17 cellular contexts compared by ENCODE assay signal in genomic region chr1:112711041-112711440, GRCh38. TPM values are rescaled to one million over a fixed set of nuclear protein-coding genes. Genes with fewer than 3 reads are reported as not detected.
DNase-seq lines count a peak whose midpoint lies in the region; ATAC-seq, FAIRE-seq and TF ChIP-seq lines count a peak whose summit lies in the region.
"Had no signal": no experiment of that assay in that cellular context is flagged by ENCODE, and none has a peak within 500 bp of the region (broad histone marks: within the 10 kb centered on the region; RNA-seq: fewer than 3 reads in every experiment).

No MANE protein-coding gene starts in this region.

- H3K9ac ChIP-seq in K562 (ENCODE audit: insufficient read depth in 1 of 2, low read depth in 2 of 2, low read length in 2 of 2): peak overlapping the region in 1 of 2 experiments; percentile 24; a peak in 1 of 4 replicates

- no peaks in the 10 kb centered on the region for H3K9me3 ChIP-seq in K562 (replicated peaks; ENCODE audit: control insufficient read depth, insufficient read depth, low read depth, low read length)

- TF ChIP-seq RAD21 in K562 (CRISPR knock-in tag; conservative IDR thresholded peaks at IDR 0.05 in 1 of 2, IDR thresholded peaks at IDR 0.05 in 1 of 2): no peak

- CTCF ChIA-PET in K562 (lab: Yijun Ruan, JAX; ENCODE audit: low intra/inter-chr PET ratio): no interaction called here

- no TSS peak for BruUV-seq in K562 (replicated peaks; lab: Mats Ljungman, UMichigan)

- H3K4me3 Mint-ChIP-seq in neural crest cell: peak overlapping the region; percentile 26

- intact Hi-C loops in K562 (cut with micrococcal nuclease): loop anchor here (10.0 kb wide), 1 partner anchor 434 kb away; no protein-coding TSS in a partner anchor

- H3K9me1 ChIP-seq in K562 (ENCODE audit: control insufficient read depth, insufficient read depth, low read length): no peaks in the 10 kb centered on the region

- H3K36me3 Mint-ChIP-seq in neural crest cell (ENCODE audit: low read depth): no peaks in the 10 kb centered on the region
- H3K36me3 Mint-ChIP-seq: CD14-positive monocyte had no signal

- ATAC-seq in K562: no peak

- DNase-seq in NCI-H524 (lab: John Stamatoyannopoulos, UW) (peak; percentile 15 to 18), NCI-H524 treated with DMSO at 0.1 percent for 48 hours (lab: John Stamatoyannopoulos, UW) (no peak), COLO668 (lab: John Stamatoyannopoulos, UW; ENCODE audit: unreplicated experiment) (peak; percentile 17), K562 (ENCODE audit: extremely low read depth in 1 of 4, low spot score in 3 of 4) (no peak), neural crest cell (ENCODE audit: low read depth, low spot score) (no peak), kidney glomerular epithelial cell (lab: John Stamatoyannopoulos, UW) (no peak), GM13976 (ENCODE audit: low spot score) (no peak)
- DNase-seq: COR-L47, DMS53, HCEC 1CT, NCI-H1436 treated with DMSO at 0.1 percent for 48 hours, NCI-H2081 treated with DMSO at 0.1 percent for 48 hours, NCI-H774, Right ventricle myocardium superior had no signal

- H4K20me1 ChIP-seq in K562 (replicated peaks; ENCODE audit: control insufficient read depth, insufficient read depth, low read length): no peaks in the 10 kb centered on the region

- H3K27ac Mint-ChIP-seq in neural crest cell (ENCODE audit: unreplicated experiment): no peak overlapping the region

- H3K27me3 ChIP-seq in K562 (ENCODE audit: control insufficient read depth in 2 of 2, insufficient read depth in 2 of 2, low read length in 2 of 2): no peaks in the 10 kb centered on the region

- H3K4me3 ChIP-seq in K562: no peak overlapping the region
- H3K4me3 ChIP-seq: SK-N-MC had no signal

- H3K79me2 ChIP-seq in K562 (ENCODE audit: control insufficient read depth, insufficient read depth, low read length): peaks cover 9% of the 10 kb centered on the region

- H3K4me1 ChIP-seq in K562 (replicated peaks in 1 of 2; ENCODE audit: control insufficient read depth in 2 of 2, insufficient read depth in 2 of 2, low read length in 2 of 2): peaks cover 24 to 39% of the 10 kb centered on the region in 2 experiments; a peak in 4 of 5 replicates

- WGBS in K562 (ENCODE audit: insufficient coverage, low coverage, missing lambda C conversion rate): 39% methylated on average over 7 of the region's 7 CpGs

- H3K36me3 ChIP-seq in K562 (ENCODE audit: control insufficient read depth, insufficient read depth, low read length): no peaks in the 10 kb centered on the region

- no peak overlapping the region for H2AFZ ChIP-seq in K562 (ENCODE audit: low read depth, low read length)

- peaks cover 59% of the 10 kb centered on the region for H3K27me3 Mint-ChIP-seq in neural crest cell (ENCODE audit: low read depth)

- TF ChIP-seq CTCF in K562 (IDR thresholded peaks at IDR 0.05 in 2 of 3, conservative IDR thresholded peaks at IDR 0.05 in 1 of 3; ENCODE audit: insufficient read depth in 2 of 3, low read depth in 1 of 3, low read length in 3 of 3) (no peak), neural crest cell (conservative IDR thresholded peaks at IDR 0.05) (no peak), GM13976 (IDR thresholded peaks at IDR 0.05; ENCODE audit: borderline replicate concordance, control extremely low read depth, extremely low read depth, insufficient read depth, missing control alignments) (no peak)

- no peak for TF ChIP-seq EP300 in K562 (IDR thresholded peaks at IDR 0.05; ENCODE audit: low read length)

- no peak for FAIRE-seq in K562 (lab: Jason Lieb, UNC)
- FAIRE-seq: RCC 7860 had no signal

- no peaks in the 10 kb centered on the region for H3K9me3 Mint-ChIP-seq in neural crest cell

- no peak overlapping the region for H3K4me2 ChIP-seq in K562 (ENCODE audit: insufficient read depth, low read length)

- in situ Hi-C loops in K562 (cut with MboI): no loop called here
- in situ Hi-C loops in GM13976 (cut with MboI; ENCODE audit: low sequenced_read_pairs, unreplicated experiment): loop anchor here (25.0 kb wide), 1 partner anchor 326 kb away; no protein-coding TSS in a partner anchor

- TF ChIP-seq POLR2A in K562 (conservative IDR thresholded peaks at IDR 0.05): no peak

- peaks cover 27% of the 10 kb centered on the region for H3K4me1 Mint-ChIP-seq in neural crest cell

- no peak overlapping the region for H3K27ac ChIP-seq in K562 (ENCODE audit: extremely low read depth, low read depth, low read length)
- H3K27ac ChIP-seq: SK-N-MC had no signal

- POLR2A ChIA-PET in K562 (lab: Yijun Ruan, JAX): interaction anchor here (0.6 to 0.9 kb wide), 3 partner anchors 11 to 1326 kb away, joined by 3 read pairs; no protein-coding TSS in a partner anchor

TF ChIP-seq in K562, 482 proteins besides CTCF, POLR2A, EP300 and RAD21:
- TF ChIP-seq RFX1 (IDR thresholded peaks at IDR 0.05) (peak; percentile 85; the same call in 1 of the 2 replicates), GATA2 (CRISPR knock-in tag; IDR thresholded peaks at IDR 0.05) (no peak)

RNA-seq across cellular contexts. Expression of gene PPM1J, which starts 4.1 kb away (rescaled TPM):
- 6.3 and 17.9 TPM in 2 replicates for total RNA-seq in K562 (2011; cell fraction: chromatin; rRNA removed; ENCODE audit: low replicate concordance)
- total RNA-seq in K562 (2011; cell fraction: nucleolus; rRNA removed): 12.8 and 15.3 TPM in 2 replicates
- total RNA-seq in K562 (2011; cell fraction: nucleoplasm; rRNA removed): 9.6 and 9.9 TPM in 2 replicates
- total RNA-seq in K562 (2014; rRNA removed): 6.0 and 6.5 TPM in 2 replicates
- total RNA-seq in K562 (2014; rRNA removed; fragmentation: Illumina TruSeq; extraction: Trizol): 1.2 and 1.3 TPM in 2 replicates
- total RNA-seq in K562 (2015; rRNA removed; fragmentation: Illumina TruSeq; extraction: Trizol): 0.98 and 1.1 TPM in 2 replicates
- total RNA-seq in K562 (2021): 5.1 and 7.1 TPM in 2 replicates
- 10.5 and 18.4 TPM in 2 replicates for polyA plus RNA-seq in K562 (2011; rRNA removed)
- 20.6 and 20.7 TPM in 2 replicates for polyA plus RNA-seq in K562 (2011; cell fraction: cytosol; rRNA removed)
- 80.5 and 82.8 TPM in 2 replicates for polyA plus RNA-seq in K562 (2011; cell fraction: nucleus; rRNA removed)
- polyA plus RNA-seq in K562 (2012): 3.0 and 3.4 TPM in 2 replicates
- polyA plus RNA-seq in K562 (2014; fragmentation: Illumina TruSeq; extraction: Trizol): 4.2 and 5.0 TPM in 2 replicates
- polyA plus RNA-seq in K562 (2014; fragmentation: Nextera tagmentation; extraction: Ambion mirVana): under 1 TPM; 0.25 to 0.31 TPM
- 8.2 and 8.5 TPM in 2 replicates for polyA plus RNA-seq in K562 (2014; rRNA removed)
- polyA minus RNA-seq in K562 (2011; rRNA and poly(A)+ RNA removed): 2.1 and 3.8 TPM in 2 replicates
- polyA minus RNA-seq in K562 (2011; cell fraction: cytosol; rRNA and poly(A)+ RNA removed): 3.0 and 6.5 TPM in 2 replicates
- polyA minus RNA-seq in K562 (2011; cell fraction: nucleus; rRNA and poly(A)+ RNA removed): 7.4 and 9.1 TPM in 2 replicates
- 1.1 and 1.4 TPM in 2 replicates for total RNA-seq in neural crest cell

RNA-seq across cellular contexts. Expression of gene RHOC, which starts 4.1 kb away (rescaled TPM):
- 107 and 260 TPM in 2 replicates for total RNA-seq in K562 (2011; cell fraction: chromatin; rRNA removed; ENCODE audit: low replicate concordance)
- total RNA-seq in K562 (2011; cell fraction: nucleolus; rRNA removed): 237 and 244 TPM in 2 replicates
- 195 and 210 TPM in 2 replicates for total RNA-seq in K562 (2011; cell fraction: nucleoplasm; rRNA removed)
- total RNA-seq in K562 (2014; rRNA removed): 275 and 287 TPM in 2 replicates
- total RNA-seq in K562 (2014; rRNA removed; fragmentation: Illumina TruSeq; extraction: Trizol): 131 and 169 TPM in 2 replicates
- total RNA-seq in K562 (2015; rRNA removed; fragmentation: Illumina TruSeq; extraction: Trizol): 200 and 204 TPM in 2 replicates
- 186 and 203 TPM in 2 replicates for total RNA-seq in K562 (2021)
- 364 and 370 TPM in 2 replicates for polyA plus RNA-seq in K562 (2011; rRNA removed)
- polyA plus RNA-seq in K562 (2011; cell fraction: cytosol; rRNA removed): 478 and 580 TPM in 2 replicates
- 338 and 429 TPM in 2 replicates for polyA plus RNA-seq in K562 (2011; cell fraction: nucleus; rRNA removed)
- polyA plus RNA-seq in K562 (2012): 332 and 339 TPM in 2 replicates
- 336 and 344 TPM in 2 replicates for polyA plus RNA-seq in K562 (2014; fragmentation: Illumina TruSeq; extraction: Trizol)
- polyA plus RNA-seq in K562 (2014; fragmentation: Nextera tagmentation; extraction: Ambion mirVana): 10 to 100 TPM; 35.2 to 82.7 TPM
- polyA plus RNA-seq in K562 (2014; rRNA removed): 248 and 267 TPM in 2 replicates
- polyA minus RNA-seq in K562 (2011; rRNA and poly(A)+ RNA removed): 273 and 333 TPM in 2 replicates
- 125 and 156 TPM in 2 replicates for polyA minus RNA-seq in K562 (2011; cell fraction: cytosol; rRNA and poly(A)+ RNA removed)
- 103 and 138 TPM in 2 replicates for polyA minus RNA-seq in K562 (2011; cell fraction: nucleus; rRNA and poly(A)+ RNA removed)
- total RNA-seq in neural crest cell: 114 and 125 TPM in 2 replicates

RNA-seq across cellular contexts. Expression of gene MOV10, which starts 36.6 kb away (rescaled TPM):
- total RNA-seq in K562 (2011; cell fraction: chromatin; rRNA removed; ENCODE audit: low replicate concordance): 194 and 432 TPM in 2 replicates
- 231 and 262 TPM in 2 replicates for total RNA-seq in K562 (2011; cell fraction: nucleolus; rRNA removed)
- total RNA-seq in K562 (2011; cell fraction: nucleoplasm; rRNA removed): 196 and 201 TPM in 2 replicates
- total RNA-seq in K562 (2014; rRNA removed) (46.5 and 75.8 TPM in 2 replicates), K562 (2014; rRNA removed; fragmentation: Illumina TruSeq; extraction: Trizol) (32.1 and 46.8 TPM in 2 replicates), K562 (2015; rRNA removed; fragmentation: Illumina TruSeq; extraction: Trizol) (49.5 and 50.8 TPM in 2 replicates), K562 (2021) (93.9 and 101 TPM in 2 replicates), neural crest cell (74.9 and 77.2 TPM in 2 replicates)
- polyA plus RNA-seq in K562 (2011; rRNA removed) (50.2 and 86.0 TPM in 2 replicates), K562 (2014; fragmentation: Illumina TruSeq; extraction: Trizol) (101 and 105 TPM in 2 replicates), K562 (2014; fragmentation: Nextera tagmentation; extraction: Ambion mirVana) (10 to 100 TPM; 16.7 to 39.6 TPM), K562 (2014; rRNA removed) (72.0 and 92.8 TPM in 2 replicates)
- 55.2 and 72.8 TPM in 2 replicates for polyA plus RNA-seq in K562 (2011; cell fraction: cytosol; rRNA removed)
- 327 and 544 TPM in 2 replicates for polyA plus RNA-seq in K562 (2011; cell fraction: nucleus; rRNA removed)
- 78.3 and 153 TPM in 2 replicates for polyA plus RNA-seq in K562 (2012)
- 34.4 and 47.1 TPM in 2 replicates for polyA minus RNA-seq in K562 (2011; rRNA and poly(A)+ RNA removed)
- polyA minus RNA-seq in K562 (2011; cell fraction: cytosol; rRNA and poly(A)+ RNA removed): 65.8 and 66.5 TPM in 2 replicates
- polyA minus RNA-seq in K562 (2011; cell fraction: nucleus; rRNA and poly(A)+ RNA removed): 127 and 129 TPM in 2 replicates

Comparison
In these comparisons a context has a peak if more than half of its experiments do, and no peak if none do; other contexts are left out.
1. DNase-seq: peak in NCI-H524 (2 of 2) and COLO668 (single experiment); none in NCI-H524 treated with DMSO at 0.1 percent for 48 hours (single experiment), K562 (0 of 4), neural crest cell (single experiment), kidney glomerular epithelial cell (single experiment) and GM13976 (single experiment).